In genomic region chr14:67674480-67675218, GRCh38 we compare ENCODE assay signal across 8 cellular contexts. TPM values are rescaled to one million over a fixed set of nuclear protein-coding genes. Genes with fewer than 3 reads are reported as not detected.
A peak's percentile ranks its signal among the peaks of the same experiment; 100 is the strongest.
DNase-seq lines count a peak whose midpoint lies in the region; ATAC-seq and TF ChIP-seq lines count a peak whose summit lies in the region.

Gene VTI1B (minus strand): TSS chr14:67674632. CDS start chr14:67674489, 143 bp downstream.

- H3K4me1 ChIP-seq in right atrium auricular region, result peaks cover 0 to 28% of the 10 kb centered on the region in 2 donors
- peaks cover 4 to 13% of the 10 kb centered on the region in 2 donors for H3K4me1 ChIP-seq in uterus

- H3K27ac ChIP-seq in right atrium auricular region (peak within 1 kb of the TSS; percentile 98 to 99), uterus (peak within 1 kb of the TSS; percentile 96 to 98)

- peak; percentile 27 for DNase-seq in NCI-H1694 (lab: John Stamatoyannopoulos, UW)
- peak; percentile 60 to 85 (median 72) for DNase-seq in T-helper 2 cell
- DNase-seq in amygdala (lab: John Stamatoyannopoulos, UW), result peak in 54 of 56 donors; percentile 35 to 94 (median 81)
- peak; percentile 64 for DNase-seq in right atrium auricular region (ENCODE audit: low spot score)
- DNase-seq in pulmonary artery endothelial cell (ENCODE audit: low read depth, low spot score), result peak; percentile 22
- DNase-seq in uterus, result peak; percentile 60 to 87

- H3K4me3 ChIP-seq in right atrium auricular region (peak within 1 kb of the TSS; percentile 97 to 98), uterus (peak within 1 kb of the TSS; percentile 86 to 90)

- H3K27me3 ChIP-seq in right atrium auricular region (no peaks in the 10 kb centered on the region), uterus (no peaks in the 10 kb centered on the region)

- TF ChIP-seq CTCF in right atrium auricular region (IDR thresholded peaks at IDR 0.05), result peak in 1 of 2 donors; percentile 36
- TF ChIP-seq CTCF in uterus (IDR thresholded peaks at IDR 0.05), result peak in 2 of 4 experiments; percentile 17 to 35

- H3K9me3 ChIP-seq in right atrium auricular region, result no peaks in the 10 kb centered on the region
- no peaks in the 10 kb centered on the region for H3K9me3 ChIP-seq in uterus

- peak in 1 of 2 donors; percentile 62 for TF ChIP-seq POLR2A in uterus (IDR thresholded peaks at IDR 0.05)

- ATAC-seq in GM18502 (IDR thresholded peaks at IDR 0.05; ENCODE audit: poor library complexity, unreplicated experiment), result peak; percentile 90
- ATAC-seq in HG02884 (IDR thresholded peaks at IDR 0.05; ENCODE audit: unreplicated experiment), result peak; percentile 87

- intact Hi-C loops in uterus (cut with DNase I; ENCODE audit: low total_unique reads), result no loop called here

- H3K36me3 ChIP-seq in right atrium auricular region (peaks cover 11% of the 10 kb centered on the region), uterus (no peaks in the 10 kb centered on the region)

RNA-seq across cellular contexts. Expression of gene VTI1B, which starts in this region (rescaled TPM):
- 10 to 100 TPM; 59.7 to 61.0 TPM for total RNA-seq in right atrium auricular region
- 49.3 and 71.5 TPM in 2 replicates for total RNA-seq in pulmonary artery endothelial cell
- total RNA-seq in uterus, result 100 to 1,000 TPM in 1 of 4 donors, 10 to 100 TPM in 3; 39.0 to 333 (median 48.6) TPM

Comparison
In these comparisons a context has a peak if more than half of its experiments do, and no peak if none do; other contexts are left out.
1. Peak in every context shown above with its lines: DNase-seq, ATAC-seq, H3K4me3 ChIP-seq and H3K27ac ChIP-seq.
2. DNase-seq: peak in every context shown above with its lines; median percentile 81 in amygdala; 74 in uterus; 72 in T-helper 2 cell; 64 in right atrium auricular region; 27 in NCI-H1694; 22 in pulmonary artery endothelial cell.